ENCODE assay signal across 8 cellular contexts in the genomic region with DNA sequence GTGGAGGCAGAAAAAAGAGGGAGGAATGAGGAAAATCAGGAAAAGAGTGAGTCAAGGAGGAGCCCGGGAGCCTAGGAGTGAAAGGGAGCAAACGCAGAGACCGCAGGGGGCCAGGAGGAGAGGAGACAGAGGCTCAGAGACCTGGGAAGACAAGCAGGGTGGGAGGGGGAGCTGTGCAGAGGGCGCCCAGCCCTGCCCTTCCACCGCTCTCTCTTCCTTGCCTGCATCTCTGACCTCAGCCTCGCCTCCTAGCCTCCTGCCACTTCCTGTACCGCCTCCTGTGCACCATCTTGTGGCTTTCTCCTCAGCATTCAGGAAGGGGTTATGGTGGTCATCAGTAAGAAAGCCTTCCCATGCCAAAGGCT. TPM values are rescaled to one million over a fixed set of nuclear protein-coding genes. Genes with fewer than 3 reads are reported as not detected.
DNase-seq lines count a peak whose midpoint lies in the region; ATAC-seq, FAIRE-seq and TF ChIP-seq lines count a peak whose summit lies in the region.

No MANE protein-coding gene starts in this region.

- no peaks in the 10 kb centered on the region for H3K9me2 ChIP-seq in OCI-LY1 (ENCODE audit: low read depth, low read length)

- H3F3A ChIP-seq in OCI-LY1 (ENCODE audit: insufficient read depth, low read length), result no peaks in the 10 kb centered on the region

- H3K9ac ChIP-seq in OCI-LY1 (ENCODE audit: low read length) (no peak overlapping the region), duodenal mucosa (ENCODE audit: low read depth in 1 of 2, low read length in 2 of 2) (peak overlapping the region in 1 of 2 donors; percentile 60)

- ATAC-seq in GM18873 (IDR thresholded peaks at IDR 0.05; ENCODE audit: low FRiP score, unreplicated experiment), result no peak
- no peak for ATAC-seq in GM18505 (IDR thresholded peaks at IDR 0.05; ENCODE audit: unreplicated experiment)

- peak; percentile 16 for FAIRE-seq in GM12891 (lab: Jason Lieb, UNC)

- DNase-seq in GM12891 (ENCODE audit: insufficient read length, low spot score) (no peak), ovary (no peak), NOMO-1 treated with dmso at 0.1 percent for 144 hours (lab: John Stamatoyannopoulos, UW; ENCODE audit: unreplicated experiment) (no peak), NCI-H526 (lab: John Stamatoyannopoulos, UW) (no peak)

- H3K79me2 ChIP-seq in OCI-LY1 (ENCODE audit: insufficient read depth, low read length), result no peaks in the 10 kb centered on the region

- H3K27ac ChIP-seq in OCI-LY1 (ENCODE audit: low read depth, low read length, poor library complexity, severe bottlenecking), result no peak overlapping the region
- no peak overlapping the region for H3K27ac ChIP-seq in duodenal mucosa (ENCODE audit: low read depth, low read length)
- H3K27ac ChIP-seq in ovary, result peak overlapping the region; percentile 89 to 90

- H3K4me3 ChIP-seq in OCI-LY1 (ENCODE audit: low read depth, low read length, poor library complexity, severe bottlenecking) (peak overlapping the region; percentile 79), duodenal mucosa (ENCODE audit: low read depth in 1 of 2, low read length in 2 of 2) (peak overlapping the region; percentile 71 to 80), ovary (no peak overlapping the region)

- intact Hi-C loops in ovary (cut with DNase I), result no loop called here

- peaks cover 22% of the 10 kb centered on the region for H3K4me1 ChIP-seq in OCI-LY1 (ENCODE audit: insufficient read depth, low read length, severe bottlenecking)
- peaks cover 28 to 32% of the 10 kb centered on the region in 2 donors for H3K4me1 ChIP-seq in duodenal mucosa (ENCODE audit: control insufficient read depth in 1 of 2, insufficient read depth in 2 of 2, low read length in 2 of 2)
- H3K4me1 ChIP-seq in ovary (ENCODE audit: insufficient read depth), result peaks cover 7% of the 10 kb centered on the region

- TF ChIP-seq CTCF in OCI-LY1 (IDR thresholded peaks at IDR 0.05; ENCODE audit: low read length) (no peak), ovary (IDR thresholded peaks at IDR 0.05) (no peak)

- TF ChIP-seq POLR2A in GM12891 (IDR thresholded peaks at IDR 0.05; ENCODE audit: low read depth, low read length), result no peak
- TF ChIP-seq POLR2A in ovary (IDR thresholded peaks at IDR 0.05), result no peak
- no peak for TF ChIP-seq POLR2A in GM18505 (IDR thresholded peaks at IDR 0.05; ENCODE audit: borderline replicate concordance, extremely low read depth, insufficient read depth, insufficient read length)

- WGBS in ovary, 3 donors, result 55 to 56% (median 55%) methylated on average over 7 of the region's 7 CpGs

- no peaks in the 10 kb centered on the region for H3K9me3 ChIP-seq in OCI-LY1 (ENCODE audit: low read length)
- H3K9me3 ChIP-seq in duodenal mucosa (ENCODE audit: control insufficient read depth in 1 of 2, low read length in 2 of 2), result no peaks in the 10 kb centered on the region
- no peaks in the 10 kb centered on the region for H3K9me3 ChIP-seq in ovary

- TF ChIP-seq EP300 in ovary (IDR thresholded peaks at IDR 0.05), result no peak

- H3K36me3 ChIP-seq in OCI-LY1 (ENCODE audit: insufficient read depth, low read length), result no peaks in the 10 kb centered on the region
- peaks cover 4 to 27% of the 10 kb centered on the region in 2 donors for H3K36me3 ChIP-seq in duodenal mucosa (ENCODE audit: control insufficient read depth in 1 of 2, insufficient read depth in 2 of 2, low read length in 2 of 2)
- H3K36me3 ChIP-seq in ovary, result no peaks in the 10 kb centered on the region

- H2AFZ ChIP-seq in OCI-LY1 (ENCODE audit: low read length), result no peak overlapping the region

- peak overlapping the region; percentile 95; the same call in 1 of the 2 replicates for H3K4me2 ChIP-seq in OCI-LY1 (ENCODE audit: low read length)

- no peaks in the 10 kb centered on the region for H3K27me3 ChIP-seq in OCI-LY1 (ENCODE audit: insufficient read depth, low read length)
- H3K27me3 ChIP-seq in duodenal mucosa (ENCODE audit: control insufficient read depth in 1 of 2, insufficient read depth in 2 of 2, low read length in 2 of 2), result peaks cover 4 to 5% of the 10 kb centered on the region in 2 donors
- H3K27me3 ChIP-seq in ovary, result no peaks in the 10 kb centered on the region

- H4K20me1 ChIP-seq in OCI-LY1 (ENCODE audit: insufficient read depth, low read length), result no peaks in the 10 kb centered on the region

TF ChIP-seq in GM12891, 5 proteins besides CTCF, POLR2A, EP300 and RAD21:
- no peak for TF ChIP-seq POU2F2 (IDR thresholded peaks at IDR 0.05; ENCODE audit: low read depth, low read length)
- TF ChIP-seq POLR2AphosphoS5 (IDR thresholded peaks at IDR 0.05; ENCODE audit: low read depth, low read length), result no peak
- TF ChIP-seq SPI1 (IDR thresholded peaks at IDR 0.05; ENCODE audit: low read depth, low read length), result no peak
- TF ChIP-seq TAF1 (IDR thresholded peaks at IDR 0.05; ENCODE audit: low read depth, low read length), result no peak
- no peak for TF ChIP-seq PAX5 (IDR thresholded peaks at IDR 0.05; ENCODE audit: insufficient read depth, low read length, severe bottlenecking)

RNA-seq across cellular contexts. Expression of a gene that starts 1.3 kb away (rescaled TPM):
- 20.2 TPM for polyA plus RNA-seq in GM12891 (2012; ENCODE audit: low read depth, missing spikeins)
- total RNA-seq in ovary, result 100 to 1,000 TPM in 2 of 7 donors, 10 to 100 TPM in 5; 45.4 to 142 (median 68.2) TPM
- polyA plus RNA-seq in ovary, result 10 to 100 TPM; 28.9 to 59.2 TPM

RNA-seq across cellular contexts. Expression of a gene that starts 2.8 kb away (rescaled TPM):
- polyA plus RNA-seq in GM12891 (2012; ENCODE audit: low read depth, missing spikeins), result 3.7 TPM
- 10 to 100 TPM in 1 of 7 donors, 1 to 10 TPM in 6; 1.2 to 17.3 (median 3.5) TPM for total RNA-seq in ovary
- 1 to 10 TPM; 6.1 to 6.4 TPM for polyA plus RNA-seq in ovary

RNA-seq across cellular contexts. Expression of a gene that starts 22.5 kb away (rescaled TPM):
- 6.6 TPM for polyA plus RNA-seq in GM12891 (2012; ENCODE audit: low read depth, missing spikeins)
- total RNA-seq in ovary, result 100 to 1,000 TPM in 4 of 7 donors, 10 to 100 TPM in 3; 48.4 to 160 (median 116) TPM
- polyA plus RNA-seq in ovary, result 10 to 100 TPM; 73.1 to 88.7 TPM

RNA-seq across cellular contexts. Expression of a gene that starts 39.2 kb away (rescaled TPM):
- 3.8 TPM for polyA plus RNA-seq in GM12891 (2012; ENCODE audit: low read depth, missing spikeins)
- 1,000 to 10,000 TPM in 3 of 7 donors, 100 to 1,000 TPM in 4; 472 to 1,524 (median 759) TPM for total RNA-seq in ovary
- 1,000 to 10,000 TPM in 1 of 2 donors, 100 to 1,000 TPM in 1; 796 to 1,393 TPM for polyA plus RNA-seq in ovary

RNA-seq across cellular contexts. Expression of a gene that starts 58.0 kb away (rescaled TPM):
- 19.7 TPM for polyA plus RNA-seq in GM12891 (2012; ENCODE audit: low read depth, missing spikeins)
- total RNA-seq in ovary, result 10 to 100 TPM; 23.0 to 71.4 (median 59.8) TPM
- 10 to 100 TPM; 28.8 to 35.6 TPM for polyA plus RNA-seq in ovary

Comparison
In these comparisons a context has a peak if more than half of its experiments do, and no peak if none do; other contexts are left out.
1. H3K27ac ChIP-seq: peak in ovary (2 of 2); none in OCI-LY1 (single experiment) and duodenal mucosa (single experiment).